ENCODE assay signal across 33 cellular contexts in the genomic region with DNA sequence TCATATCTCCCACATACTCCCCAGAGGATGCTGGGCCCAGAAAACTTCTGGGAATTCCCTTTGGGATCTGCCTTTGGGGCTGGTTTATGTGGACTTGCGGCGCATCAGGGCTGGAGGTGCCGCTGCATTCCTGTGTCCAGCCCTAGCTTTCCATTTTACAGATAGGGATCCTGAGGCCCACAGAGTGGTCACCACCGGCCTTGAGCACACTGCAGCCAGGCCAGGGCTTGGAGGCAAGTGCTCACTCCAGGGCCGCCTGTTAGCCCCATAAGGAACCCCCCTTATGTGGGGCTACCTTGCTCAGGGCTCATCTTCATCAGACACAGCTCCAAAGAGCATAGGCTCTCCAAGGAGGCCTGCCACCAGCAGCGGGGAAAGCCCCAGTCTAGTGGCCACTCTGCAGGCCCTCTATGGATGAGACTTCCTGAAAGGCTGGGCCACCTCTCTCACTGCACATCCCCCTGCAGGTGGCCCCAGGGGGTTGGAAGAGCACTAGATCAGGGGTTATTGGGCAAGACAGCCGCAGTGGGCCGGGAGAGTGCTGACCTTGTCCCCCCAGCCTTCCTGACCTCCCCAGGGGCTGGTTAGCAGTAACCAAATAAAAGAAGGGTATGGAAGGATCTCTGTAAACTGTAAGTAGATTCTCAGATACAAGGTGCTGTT. TPM values are rescaled to one million over a fixed set of nuclear protein-coding genes. Genes with fewer than 3 reads are reported as not detected.
"Had no signal": no experiment of that assay in that cellular context is flagged by ENCODE, and none has a peak within 500 bp of the region (broad histone marks: within the 10 kb centered on the region; RNA-seq: fewer than 3 reads in every experiment).

No MANE protein-coding gene starts in this region.

- H3K27ac ChIP-seq: body of pancreas, gastroesophageal sphincter, hepatocyte, neutrophil, stomach, suprapubic skin, tibial artery had no signal

- H3K36me3 Mint-ChIP-seq: activated CD4-positive, alpha-beta memory T cell treated with anti-CD3 and anti-CD28 coated beads for 36 hours; activated naive CD8-positive, alpha-beta T cell; stimulated activated memory B cell treated with anti-CD40 and anti-IgM and Interleukin-4, amounts not matched to agents 10 μg/mL and 1 μg/mL and 100 μg/mL, for 72 hours had no signal

- H3K36me3 ChIP-seq: gastroesophageal sphincter, neutrophil, right lobe of liver, stomach, suprapubic skin, tibial artery had no signal

- H3K27ac Mint-ChIP-seq: activated CD4-positive, alpha-beta memory T cell treated with anti-CD3 and anti-CD28 coated beads for 36 hours; activated CD4-positive, alpha-beta T cell treated with anti-CD3 and anti-CD28 coated beads, Interleukin-2, amount 10 ng/mL, durations not matched to agents 24 days and 14 days; activated naive CD8-positive, alpha-beta T cell; activated T-cell treated with anti-CD3 and anti-CD28 coated beads, Interleukin-2, amount 50 U/mL, for 24 hours; nephron; progenitor cell of endocrine pancreas; stimulated activated memory B cell treated with anti-CD40 and anti-IgM and Interleukin-4, amounts not matched to agents 10 μg/mL and 1 μg/mL and 100 μg/mL, for 72 hours; T-helper 17 cell had no signal

- H3K9me3 ChIP-seq: body of pancreas, gastroesophageal sphincter, neutrophil, right lobe of liver, stomach, suprapubic skin, tibial artery had no signal

- H3K4me3 ChIP-seq: body of pancreas, gastroesophageal sphincter, hepatocyte, right lobe of liver, stomach, suprapubic skin, tibial artery had no signal

- H3K4me2 ChIP-seq: hepatocyte had no signal

- H3K9me3 Mint-ChIP-seq: activated CD4-positive, alpha-beta memory T cell treated with anti-CD3 and anti-CD28 coated beads for 36 hours; activated CD4-positive, alpha-beta T cell treated with anti-CD3 and anti-CD28 coated beads, Interleukin-2, amount 10 ng/mL, durations not matched to agents 24 days and 14 days; activated T-cell treated with anti-CD3 and anti-CD28 coated beads, Interleukin-2, amount 50 U/mL, for 24 hours; nephron; stimulated activated memory B cell treated with anti-CD40 and anti-IgM and Interleukin-4, amounts not matched to agents 10 μg/mL and 1 μg/mL and 100 μg/mL, for 72 hours had no signal

- H3K27me3 ChIP-seq: body of pancreas, right lobe of liver, stomach had no signal

- H3K4me3 Mint-ChIP-seq: activated CD4-positive, alpha-beta memory T cell treated with anti-CD3 and anti-CD28 coated beads for 36 hours; activated CD4-positive, alpha-beta T cell treated with anti-CD3 and anti-CD28 coated beads, Interleukin-2, amount 10 ng/mL, durations not matched to agents 24 days and 14 days; activated naive CD8-positive, alpha-beta T cell; activated T-cell treated with anti-CD3 and anti-CD28 coated beads, Interleukin-2, amount 50 U/mL, for 24 hours; nephron; stimulated activated memory B cell treated with anti-CD40 and anti-IgM and Interleukin-4, amounts not matched to agents 10 μg/mL and 1 μg/mL and 100 μg/mL, for 72 hours; T-helper 17 cell had no signal

- H3K27me3 Mint-ChIP-seq: activated naive CD8-positive, alpha-beta T cell; activated T-cell treated with anti-CD3 and anti-CD28 coated beads, Interleukin-2, amount 50 U/mL, for 24 hours had no signal

- H3K4me1 ChIP-seq: gastroesophageal sphincter, stomach, tibial artery had no signal

- ATAC-seq: body of pancreas; gastroesophageal sphincter; left colon; stimulated activated memory B cell treated with anti-CD40 and anti-IgM and Interleukin-4, amounts not matched to agents 10 μg/mL and 1 μg/mL and 100 μg/mL, for 72 hours; T-helper 17 cell had no signal

- DNase-seq: activated CD4-positive, alpha-beta memory T cell treated with anti-CD3 and anti-CD28 coated beads for 36 hours; activated CD4-positive, alpha-beta T cell treated with anti-CD3 and anti-CD28 coated beads, Interleukin-2, amount 10 ng/mL, durations not matched to agents 24 days and 14 days; activated CD4-positive, CD25-positive, alpha-beta regulatory T cell treated with anti-CD3 and anti-CD28 coated beads, Interleukin-2, amount 50 U/mL, for 72 hours; activated CD8-positive, alpha-beta memory T cell treated with anti-CD3 and anti-CD28 coated beads, Interleukin-2, amount 50 U/mL, for 48 hours; activated naive CD4-positive, alpha-beta T cell; activated T-cell treated with anti-CD3 and anti-CD28 coated beads, Interleukin-2, amount 50 U/mL, for 24 hours; anterior cingulate cortex; body of pancreas; cortex of kidney; islet precursor cell; left colon; small intestine; stimulated activated CD4-positive, alpha-beta T cell treated with anti-CD3 and anti-CD28 coated beads, Interleukin-1b, Interleukin-23, amount 100 ng/mL, for 48 hours; stimulated activated CD4-positive, alpha-beta T cell treated with anti-CD3 and anti-CD28 coated beads, Interleukin-4, amount 100 ng/mL, for 4 hours; stimulated activated CD8-positive, alpha-beta memory T cell treated with anti-CD3 and anti-CD28 coated beads, Interleukin-4, amount 100 ng/mL, for 48 hours; stomach; T-helper 17 cell; T1000; tibial artery had no signal

- H3K4me1 Mint-ChIP-seq: activated CD4-positive, alpha-beta T cell treated with anti-CD3 and anti-CD28 coated beads, Interleukin-2, amount 10 ng/mL, durations not matched to agents 24 days and 14 days; nephron had no signal

RNA-seq across cellular contexts. Expression of a gene that starts 9.2 kb away (rescaled TPM):
- total RNA-seq: activated CD4-positive, alpha-beta T cell treated with anti-CD3 and anti-CD28 coated beads, Interleukin-2, amount 10 ng/mL, durations not matched to agents 24 days and 14 days; endothelial cell of umbilical vein; fibroblast of lung; fibroblast of villous mesenchyme; mammary epithelial cell; T-helper 17 cell; ureter had no signal
- polyA plus RNA-seq: endothelial cell of umbilical vein, fibroblast of lung, mammary epithelial cell had no signal
